Comparison of ENCODE assay signal across 11 cellular contexts in genomic region chr10:130160775-130161174, GRCh38. TPM values are rescaled to one million over a fixed set of nuclear protein-coding genes. Genes with fewer than 3 reads are reported as not detected.
DNase-seq lines count a peak whose midpoint lies in the region; ATAC-seq and TF ChIP-seq lines count a peak whose summit lies in the region.
"Had no signal": no experiment of that assay in that cellular context is flagged by ENCODE, and none has a peak within 500 bp of the region (broad histone marks: within the 10 kb centered on the region; RNA-seq: fewer than 3 reads in every experiment).

No MANE protein-coding gene starts in this region.

- H3K4me3 ChIP-seq in fibroblast of villous mesenchyme (ENCODE audit: low read depth, low read length) = no peak overlapping the region
- H3K4me3 ChIP-seq: ovary had no signal

- TF ChIP-seq CTCF in fibroblast of villous mesenchyme (IDR thresholded peaks at IDR 0.05; ENCODE audit: insufficient read depth, low read depth, low read length) = peak; percentile 37

- DNase-seq in EL (peak; percentile 6), Kasumi-1 (lab: John Stamatoyannopoulos, UW) (peak; percentile 41 to 48), fibroblast of villous mesenchyme (ENCODE audit: low read depth) (peak; percentile 26), anterior cingulate cortex (lab: John Stamatoyannopoulos, UW) (no peak), KBM-7 (no peak), hepatic stellate cell (ENCODE audit: low spot score) (no peak)
- DNase-seq: NCI-H446 treated with DMSO at 0.1 percent for 48 hours, ovary had no signal

- peak; percentile 70 for ATAC-seq in GM19351 (IDR thresholded peaks at IDR 0.05; ENCODE audit: unreplicated experiment)
- no peak for ATAC-seq in HG03354 (IDR thresholded peaks at IDR 0.05; ENCODE audit: poor library complexity, severe bottlenecking, unreplicated experiment)

- in situ Hi-C loops in KBM-7 (cut with MboI; ENCODE audit: low pct_unique_long_range_greater_than_20kb, low sequenced_read_pairs) = no loop called here

RNA-seq across cellular contexts. Expression of gene GLRX3, which starts 24.6 kb away (rescaled TPM):
- 67.6 and 75.6 TPM in 2 replicates for total RNA-seq in fibroblast of villous mesenchyme

RNA-seq across cellular contexts. Expression of gene C10orf143, which starts 50.1 kb away (rescaled TPM):
- under 0.01 and 1.3 TPM in 2 replicates for total RNA-seq in fibroblast of villous mesenchyme
- total RNA-seq: HT1080 had no signal

Comparison
In these comparisons a context has a peak if more than half of its experiments do, and no peak if none do; other contexts are left out.
1. DNase-seq: peak in EL (single experiment), Kasumi-1 (2 of 2) and fibroblast of villous mesenchyme (single experiment); none in anterior cingulate cortex (0 of 58), KBM-7 (single experiment) and hepatic stellate cell (single experiment).